Comparison of ENCODE assay signal across 25 cellular contexts in genomic region chr4:183831689-183832088, GRCh38.
A peak's percentile ranks its signal among the peaks of the same experiment; 100 is the strongest.
DNase-seq lines count a peak whose midpoint lies in the region; ATAC-seq, FAIRE-seq and TF ChIP-seq lines count a peak whose summit lies in the region.
"Had no signal": no experiment of that assay in that cellular context is flagged by ENCODE, and none has a peak within 500 bp of the region (broad histone marks: within the 10 kb centered on the region; RNA-seq: fewer than 3 reads in every experiment).

No MANE protein-coding gene starts in this region.

- no peak for FAIRE-seq in GM12891 (lab: Jason Lieb, UNC)
- FAIRE-seq: TTC549 had no signal

- peaks cover 4% of the 10 kb centered on the region for H3K9me3 Mint-ChIP-seq in mesothelial cell of epicardium
- H3K9me3 Mint-ChIP-seq: activated T-cell treated with anti-CD3 and anti-CD28 coated beads, Interleukin-2, amount 50 U/mL, for 24 hours; CD4-positive, alpha-beta memory T cell; IgD-negative memory B cell; stimulated activated naive CD8-positive, alpha-beta T cell treated with anti-CD3 and anti-CD28 coated beads, Interleukin-15, Interleukin-2, amounts not matched to agents 100 ng/mL and 50 ng/mL, for 24 hours had no signal

- no peaks in the 10 kb centered on the region for H3K36me3 ChIP-seq in body of pancreas (replicated peaks in 1 of 2; ENCODE audit: insufficient read depth in 1 of 2, low read depth in 2 of 2)
- H3K36me3 ChIP-seq: adrenal gland, brain microvascular endothelial cell, colonic mucosa, MG63, neural progenitor cell, thyroid gland had no signal

- peak overlapping the region in 3 of 4 donors; percentile 0 to 74 (median 13) for H3K27ac ChIP-seq in body of pancreas
- H3K27ac ChIP-seq: brain microvascular endothelial cell, colonic mucosa, neural progenitor cell, thyroid gland had no signal

- H3K27ac Mint-ChIP-seq in mesothelial cell of epicardium, result peak overlapping the region; percentile 87
- H3K27ac Mint-ChIP-seq: activated CD4-positive, alpha-beta T cell treated with anti-CD3 and anti-CD28 coated beads for 36 hours; activated T-cell treated with anti-CD3 and anti-CD28 coated beads, Interleukin-2, amount 50 U/mL, for 24 hours; IgD-negative memory B cell; neural progenitor cell; stimulated activated naive CD8-positive, alpha-beta T cell treated with anti-CD3 and anti-CD28 coated beads, Interleukin-15, Interleukin-2, amounts not matched to agents 100 ng/mL and 50 ng/mL, for 24 hours had no signal

- H3K4me1 ChIP-seq in body of pancreas, result peaks cover 20% of the 10 kb centered on the region
- H3K4me1 ChIP-seq: colonic mucosa, neural progenitor cell had no signal

- WGBS in body of pancreas, 2 donors, result 41 to 55% methylated on average over 5 of the region's 5 CpGs

- no peak for TF ChIP-seq CTCF in NB4 (IDR thresholded peaks at IDR 0.05; ENCODE audit: low read depth, low read length)
- TF ChIP-seq CTCF in body of pancreas (IDR thresholded peaks at IDR 0.05), result no peak
- TF ChIP-seq CTCF in mesothelial cell of epicardium (IDR thresholded peaks at IDR 0.05; ENCODE audit: unreplicated experiment), result no peak

- H3K4me3 ChIP-seq in NB4 (ENCODE audit: low read depth, low read length) (no peak overlapping the region), body of pancreas (no peak overlapping the region)
- H3K4me3 ChIP-seq: adrenal gland, colonic mucosa, MG63, neural progenitor cell, thyroid gland had no signal

- H3K27me3 ChIP-seq in body of pancreas, result no peaks in the 10 kb centered on the region
- H3K27me3 ChIP-seq: adrenal gland, brain microvascular endothelial cell, colonic mucosa, MG63, neural progenitor cell, thyroid gland had no signal

- ATAC-seq in body of pancreas (no peak), HG03045 (IDR thresholded peaks at IDR 0.05; ENCODE audit: unreplicated experiment) (no peak), HG03571 (IDR thresholded peaks at IDR 0.05; ENCODE audit: unreplicated experiment) (no peak)
- ATAC-seq: activated CD4-positive, alpha-beta T cell treated with anti-CD3 and anti-CD28 coated beads for 36 hours; esophagus mucosa had no signal

- no peaks in the 10 kb centered on the region for H3K27me3 Mint-ChIP-seq in mesothelial cell of epicardium (ENCODE audit: low read depth)
- H3K27me3 Mint-ChIP-seq: IgD-negative memory B cell; stimulated activated naive CD8-positive, alpha-beta T cell treated with anti-CD3 and anti-CD28 coated beads, Interleukin-15, Interleukin-2, amounts not matched to agents 100 ng/mL and 50 ng/mL, for 24 hours had no signal

- peaks cover 15% of the 10 kb centered on the region for H3K36me3 Mint-ChIP-seq in mesothelial cell of epicardium
- H3K36me3 Mint-ChIP-seq: CD4-positive, alpha-beta memory T cell; neural progenitor cell had no signal

- DNase-seq in GM12891 (ENCODE audit: insufficient read length, low spot score) (no peak), NB4 (ENCODE audit: low read depth) (peak; percentile 29), body of pancreas (no peak), mesothelial cell of epicardium (ENCODE audit: low spot score in 2 of 2, unreplicated experiment in 2 of 2) (no peak), NCI-H1105 (lab: John Stamatoyannopoulos, UW) (no peak)
- DNase-seq: activated CD4-positive, alpha-beta T cell treated with anti-CD3 and anti-CD28 coated beads for 36 hours; activated naive CD4-positive, alpha-beta T cell; activated T-cell treated with anti-CD3 and anti-CD28 coated beads, Interleukin-2, amount 50 U/mL, for 24 hours; brain microvascular endothelial cell; CD4-positive, alpha-beta memory T cell; colonic mucosa; DMS 273 treated with DMSO at 0.1 percent for 48 hours; foreskin melanocyte; MG63; NCI-H526; posterior cingulate gyrus; thyroid gland had no signal

- H3K9me3 ChIP-seq in body of pancreas, result no peaks in the 10 kb centered on the region
- H3K9me3 ChIP-seq: adrenal gland, colonic mucosa, MG63, thyroid gland had no signal

- no peak overlapping the region for H3K4me3 Mint-ChIP-seq in mesothelial cell of epicardium
- H3K4me3 Mint-ChIP-seq: activated CD4-positive, alpha-beta T cell treated with anti-CD3 and anti-CD28 coated beads for 36 hours; activated T-cell treated with anti-CD3 and anti-CD28 coated beads, Interleukin-2, amount 50 U/mL, for 24 hours; CD4-positive, alpha-beta memory T cell; IgD-negative memory B cell; neural progenitor cell; stimulated activated naive CD8-positive, alpha-beta T cell treated with anti-CD3 and anti-CD28 coated beads, Interleukin-15, Interleukin-2, amounts not matched to agents 100 ng/mL and 50 ng/mL, for 24 hours had no signal

- intact Hi-C loops in body of pancreas (cut with DNase I), result no loop called here

- TF ChIP-seq POLR2A in GM12891 (IDR thresholded peaks at IDR 0.05; ENCODE audit: low read depth, low read length), result no peak
- TF ChIP-seq POLR2A in NB4 (IDR thresholded peaks at IDR 0.05; ENCODE audit: extremely low read depth, insufficient read length), result no peak
- TF ChIP-seq POLR2A in body of pancreas (IDR thresholded peaks at IDR 0.05), result no peak

- peaks cover 56% of the 10 kb centered on the region for H3K4me1 Mint-ChIP-seq in mesothelial cell of epicardium

TF ChIP-seq in GM12891, 5 proteins besides CTCF, POLR2A, EP300 and RAD21:
- TF ChIP-seq POLR2AphosphoS5 (IDR thresholded peaks at IDR 0.05; ENCODE audit: low read depth, low read length) (no peak), SPI1 (IDR thresholded peaks at IDR 0.05; ENCODE audit: low read depth, low read length) (peak; percentile 49), PAX5 (IDR thresholded peaks at IDR 0.05; ENCODE audit: insufficient read depth, low read length, severe bottlenecking) (no peak)
